In genomic region chr1:202343652-202344349, GRCh38 we compare ENCODE assay signal across 8 cellular contexts. TPM values are rescaled to one million over a fixed set of nuclear protein-coding genes. Genes with fewer than 3 reads are reported as not detected.
DNase-seq lines count a peak whose midpoint lies in the region; ATAC-seq and TF ChIP-seq lines count a peak whose summit lies in the region.

No MANE protein-coding gene starts in this region.

- DNase-seq in COR-L47 (lab: John Stamatoyannopoulos, UW), result peak; percentile 39
- DNase-seq in HuH-7 (ENCODE audit: low spot score), result peak; percentile 39
- peak; percentile 11 to 56 for DNase-seq in NOMO-1 (lab: John Stamatoyannopoulos, UW; ENCODE audit: unreplicated experiment in 2 of 2)
- DNase-seq in MCF 10A (ENCODE audit: unreplicated experiment), result peak; percentile 85
- no peak for DNase-seq in mucosa of descending colon
- DNase-seq in stimulated activated CD4-positive, alpha-beta T cell treated with anti-CD3 and anti-CD28 coated beads, Interleukin-15, amount 100 ng/mL, for 24 hours, result no peak
- DNase-seq in 8988T, result no peak

- H3K27me3 Mint-ChIP-seq in MCF 10A (ENCODE audit: insufficient read depth, unreplicated experiment), result no peaks in the 10 kb centered on the region

- H3K36me3 Mint-ChIP-seq in MCF 10A (ENCODE audit: insufficient read depth, unreplicated experiment), result no peaks in the 10 kb centered on the region

- no peak overlapping the region for H3K4me3 ChIP-seq in mucosa of descending colon

- H3K9me3 Mint-ChIP-seq in MCF 10A (ENCODE audit: unreplicated experiment), result no peaks in the 10 kb centered on the region

- ATAC-seq in mucosa of descending colon (no peak), HG03378 (IDR thresholded peaks at IDR 0.05; ENCODE audit: unreplicated experiment) (no peak)

- H3K4me1 ChIP-seq in mucosa of descending colon (ENCODE audit: low read depth), result no peaks in the 10 kb centered on the region

- CTCF ChIA-PET in MCF 10A (lab: Yijun Ruan, JAX), result interaction anchor here (0.6 to 5.4 kb wide), 39 partner anchors 10 to 1500 kb away, joined by 3 to 111 read pairs (median 4); partner anchors contain the start of gene LGR6

- TF ChIP-seq CTCF in MCF 10A (IDR thresholded peaks at IDR 0.05; ENCODE audit: unreplicated experiment), result peak; percentile 94
- peak; percentile 39 for TF ChIP-seq CTCF in mucosa of descending colon (IDR thresholded peaks at IDR 0.05)

- H3K4me3 Mint-ChIP-seq in MCF 10A (ENCODE audit: unreplicated experiment), result no peak overlapping the region

- POLR2A ChIA-PET in MCF 10A (lab: Yijun Ruan, JAX), result interaction anchor here (0.8 to 1.2 kb wide), 2 partner anchors 27 to 663 kb away, joined by 3 to 4 read pairs; partner anchors contain the start of gene TMEM183A

- H3K4me1 Mint-ChIP-seq in MCF 10A (ENCODE audit: insufficient read depth, unreplicated experiment), result peaks cover 29% of the 10 kb centered on the region

- H3K9me3 ChIP-seq in mucosa of descending colon, result no peaks in the 10 kb centered on the region

- H3K36me3 ChIP-seq in mucosa of descending colon (ENCODE audit: low read depth), result peaks cover 5% of the 10 kb centered on the region

- BruUV-seq in MCF 10A (replicated peaks; lab: Mats Ljungman, UMichigan), result no TSS peak

- H3K27ac Mint-ChIP-seq in MCF 10A (ENCODE audit: low read depth, unreplicated experiment), result peak overlapping the region; percentile 14

- intact Hi-C loops in MCF 10A (cut with micrococcal nuclease) (loop anchor here (1.0 to 5.0 kb wide), 3 partner anchors 121 to 256 kb away; no protein-coding TSS in a partner anchor), mucosa of descending colon (cut with DNase I, micrococcal nuclease) (no loop called here)

RNA-seq across cellular contexts. Expression of gene UBE2T, which starts 2.1 kb away (rescaled TPM):
- 29.1 and 31.9 TPM in 2 replicates for total RNA-seq in MCF 10A (2022)
- total RNA-seq in mucosa of descending colon, result 10 to 100 TPM in 1 of 3 donors, 1 to 10 TPM in 2; 4.9 to 13.7 (median 6.7) TPM

RNA-seq across cellular contexts. Expression of gene PPP1R12B, which starts 4.7 kb away (rescaled TPM):
- total RNA-seq in MCF 10A (2022) (31.1 and 33.8 TPM in 2 replicates), mucosa of descending colon (100 to 1,000 TPM in 1 of 3 donors, 10 to 100 TPM in 2; 80.9 to 655 (median 89.0) TPM)

Comparison
In these comparisons a context has a peak if more than half of its experiments do, and no peak if none do; other contexts are left out.
1. DNase-seq: peak in COR-L47 (single experiment), HuH-7 (single experiment), NOMO-1 (2 of 2) and MCF 10A (single experiment); none in mucosa of descending colon (0 of 3), stimulated activated CD4-positive, alpha-beta T cell treated with anti-CD3 and anti-CD28 coated beads, Interleukin-15, amount 100 ng/mL, for 24 hours (single experiment) and 8988T (single experiment).